Comparison of ENCODE assay signal across 9 cellular contexts in the genomic region with DNA sequence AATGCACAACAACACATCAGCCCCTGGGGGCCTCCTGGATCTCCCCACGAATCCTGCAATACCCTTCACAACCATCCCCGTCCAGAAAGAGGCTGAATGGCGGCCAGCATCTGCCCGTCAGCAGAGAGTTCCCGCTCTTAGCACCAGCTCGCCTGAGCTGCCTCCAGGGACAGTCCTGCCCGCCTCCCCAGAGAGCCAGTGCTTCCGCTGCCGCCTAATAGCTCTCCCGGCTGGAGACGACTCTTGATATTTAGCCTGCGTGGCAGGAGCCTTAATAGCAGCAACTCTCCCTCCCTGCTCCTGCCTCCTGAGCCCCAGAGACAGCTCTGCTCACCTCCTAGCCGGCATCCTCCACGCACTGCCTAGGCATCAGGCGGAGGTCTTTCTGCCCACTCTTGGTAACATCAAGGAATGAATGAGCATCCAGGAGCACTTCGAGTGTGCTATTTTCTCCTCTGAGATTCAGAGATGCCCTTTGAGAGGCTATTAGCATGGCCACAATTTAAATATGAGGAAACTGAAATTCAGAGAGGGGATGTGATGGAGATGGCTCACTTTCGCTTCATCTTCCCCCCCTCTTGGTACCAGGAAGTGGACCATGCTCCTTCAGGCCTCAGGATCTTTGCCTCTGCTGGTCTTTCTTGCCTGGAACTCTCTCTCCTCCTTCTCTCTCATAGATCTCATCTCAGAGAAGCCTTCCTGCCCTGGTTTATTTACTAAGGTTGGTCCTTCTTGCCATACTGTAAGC.
DNase-seq lines count a peak whose midpoint lies in the region; ATAC-seq lines count a peak whose summit lies in the region.
"Had no signal": no experiment of that assay in that cellular context is flagged by ENCODE, and none has a peak within 500 bp of the region (broad histone marks: within the 10 kb centered on the region; RNA-seq: fewer than 3 reads in every experiment).

No MANE protein-coding gene starts in this region.

- peak overlapping the region; percentile 75 for H3K27ac ChIP-seq in angular gyrus (ENCODE audit: low read depth, low read length)

- DNase-seq in NCI-H748 (lab: John Stamatoyannopoulos, UW; ENCODE audit: unreplicated experiment) = peak; percentile 36
- DNase-seq in NCI-H748 treated with DMSO at 0.1 percent for 48 hours (lab: John Stamatoyannopoulos, UW) = no peak
- peak; percentile 69 for DNase-seq in NCI-H146 (lab: John Stamatoyannopoulos, UW)
- DNase-seq in pons (ENCODE audit: low spot score) = peak; percentile 46
- DNase-seq in NCI-H446 treated with DMSO at 0.1 percent for 48 hours (lab: John Stamatoyannopoulos, UW) = no peak

- ATAC-seq in GM21390 (IDR thresholded peaks at IDR 0.05; ENCODE audit: unreplicated experiment) = no peak
- ATAC-seq in HG03196 (IDR thresholded peaks at IDR 0.05; ENCODE audit: unreplicated experiment) = no peak
- ATAC-seq: activated T-cell treated with anti-CD3 and anti-CD28 coated beads, Interleukin-2, amount 50 U/mL, for 4 hours had no signal

Comparison
In these comparisons a context has a peak if more than half of its experiments do, and no peak if none do; other contexts are left out.
1. DNase-seq: peak in NCI-H748 (single experiment), NCI-H146 (single experiment) and pons (single experiment); none in NCI-H748 treated with DMSO at 0.1 percent for 48 hours (single experiment) and NCI-H446 treated with DMSO at 0.1 percent for 48 hours (single experiment).